ENCODE assay signal across 1 cellular context in the genomic region with DNA sequence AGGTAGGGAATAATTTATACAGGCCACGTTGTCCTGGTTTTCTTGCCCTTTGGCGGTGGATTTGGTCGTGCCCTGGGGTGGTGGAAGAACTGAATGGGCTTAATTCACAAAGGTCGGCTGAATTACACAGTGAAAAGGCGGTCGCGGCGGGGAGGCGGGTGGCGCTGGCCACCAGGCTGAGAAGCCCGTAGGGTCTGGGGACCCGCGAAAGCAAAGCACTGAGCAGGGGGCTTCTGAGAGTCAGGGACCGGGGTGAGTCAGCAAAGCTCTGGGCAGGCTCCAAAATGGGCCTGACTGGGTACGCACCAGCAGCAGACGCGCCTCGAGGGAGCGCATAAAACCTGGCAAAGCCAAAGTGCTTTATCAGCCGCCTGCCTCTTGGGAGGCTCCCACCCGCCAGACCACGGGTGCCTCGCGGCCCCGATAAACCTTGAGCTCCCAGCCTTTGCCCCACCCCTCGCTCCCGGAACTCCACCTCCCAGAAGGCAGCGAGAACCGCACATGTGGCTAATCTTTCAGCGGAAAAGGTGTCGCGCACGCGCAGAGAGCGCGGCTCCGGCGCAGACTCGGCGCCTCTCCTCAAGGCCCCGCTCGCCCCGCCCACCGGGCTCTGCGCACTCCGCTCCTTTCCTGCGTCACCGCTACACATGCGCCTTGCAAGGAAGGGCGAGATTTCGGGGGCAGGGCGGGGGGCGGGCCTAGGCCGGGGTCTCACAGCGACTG.
TF ChIP-seq lines count a peak whose summit lies in the region.

No MANE protein-coding gene starts in this region.

TF ChIP-seq in K562, 482 proteins besides CTCF, POLR2A, EP300 and RAD21 (continued from another document and continues in another):
- TF ChIP-seq, protein P1, sequence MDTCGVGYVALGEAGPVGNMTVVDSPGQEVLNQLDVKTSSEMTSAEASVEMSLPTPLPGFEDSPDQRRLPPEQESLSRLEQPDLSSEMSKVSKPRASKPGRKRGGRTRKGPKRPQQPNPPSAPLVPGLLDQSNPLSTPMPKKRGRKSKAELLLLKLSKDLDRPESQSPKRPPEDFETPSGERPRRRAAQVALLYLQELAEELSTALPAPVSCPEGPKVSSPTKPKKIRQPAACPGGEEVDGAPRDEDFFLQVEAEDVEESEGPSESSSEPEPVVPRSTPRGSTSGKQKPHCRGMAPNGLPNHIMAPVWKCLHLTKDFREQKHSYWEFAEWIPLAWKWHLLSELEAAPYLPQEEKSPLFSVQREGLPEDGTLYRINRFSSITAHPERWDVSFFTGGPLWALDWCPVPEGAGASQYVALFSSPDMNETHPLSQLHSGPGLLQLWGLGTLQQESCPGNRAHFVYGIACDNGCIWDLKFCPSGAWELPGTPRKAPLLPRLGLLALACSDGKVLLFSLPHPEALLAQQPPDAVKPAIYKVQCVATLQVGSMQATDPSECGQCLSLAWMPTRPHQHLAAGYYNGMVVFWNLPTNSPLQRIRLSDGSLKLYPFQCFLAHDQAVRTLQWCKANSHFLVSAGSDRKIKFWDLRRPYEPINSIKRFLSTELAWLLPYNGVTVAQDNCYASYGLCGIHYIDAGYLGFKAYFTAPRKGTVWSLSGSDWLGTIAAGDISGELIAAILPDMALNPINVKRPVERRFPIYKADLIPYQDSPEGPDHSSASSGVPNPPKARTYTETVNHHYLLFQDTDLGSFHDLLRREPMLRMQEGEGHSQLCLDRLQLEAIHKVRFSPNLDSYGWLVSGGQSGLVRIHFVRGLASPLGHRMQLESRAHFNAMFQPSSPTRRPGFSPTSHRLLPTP (IDR thresholded peaks at IDR 0.05; ENCODE audit: borderline replicate concordance, extremely low read depth, insufficient read length): no peak
- peak; percentile 46 for TF ChIP-seq DACH1 (IDR thresholded peaks at IDR 0.05; ENCODE audit: partially characterized antibody)
- TF ChIP-seq, protein P2, sequence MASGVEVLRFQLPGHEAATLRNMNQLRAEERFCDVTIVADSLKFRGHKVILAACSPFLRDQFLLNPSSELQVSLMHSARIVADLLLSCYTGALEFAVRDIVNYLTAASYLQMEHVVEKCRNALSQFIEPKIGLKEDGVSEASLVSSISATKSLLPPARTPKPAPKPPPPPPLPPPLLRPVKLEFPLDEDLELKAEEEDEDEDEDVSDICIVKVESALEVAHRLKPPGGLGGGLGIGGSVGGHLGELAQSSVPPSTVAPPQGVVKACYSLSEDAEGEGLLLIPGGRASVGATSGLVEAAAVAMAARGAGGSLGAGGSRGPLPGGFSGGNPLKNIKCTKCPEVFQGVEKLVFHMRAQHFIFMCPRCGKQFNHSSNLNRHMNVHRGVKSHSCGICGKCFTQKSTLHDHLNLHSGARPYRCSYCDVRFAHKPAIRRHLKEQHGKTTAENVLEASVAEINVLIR (CRISPR knock-in tag; IDR thresholded peaks at IDR 0.05): peak; percentile 46; the same call in 1 of the 2 replicates
- TF ChIP-seq, protein P3, sequence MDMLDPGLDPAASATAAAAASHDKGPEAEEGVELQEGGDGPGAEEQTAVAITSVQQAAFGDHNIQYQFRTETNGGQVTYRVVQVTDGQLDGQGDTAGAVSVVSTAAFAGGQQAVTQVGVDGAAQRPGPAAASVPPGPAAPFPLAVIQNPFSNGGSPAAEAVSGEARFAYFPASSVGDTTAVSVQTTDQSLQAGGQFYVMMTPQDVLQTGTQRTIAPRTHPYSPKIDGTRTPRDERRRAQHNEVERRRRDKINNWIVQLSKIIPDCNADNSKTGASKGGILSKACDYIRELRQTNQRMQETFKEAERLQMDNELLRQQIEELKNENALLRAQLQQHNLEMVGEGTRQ (CRISPR knock-in tag; IDR thresholded peaks at IDR 0.05): peak; percentile 73
- peak; percentile 81 for TF ChIP-seq PCBP1 (IDR thresholded peaks at IDR 0.05; ENCODE audit: low read depth, low read length, poor library complexity, severe bottlenecking)
- TF ChIP-seq ZNF507 (tag; conservative IDR thresholded peaks at IDR 0.05): no peak
- no peak for TF ChIP-seq STAT5B (CRISPR knock-in tag; IDR thresholded peaks at IDR 0.05)
- TF ChIP-seq, protein P4, sequence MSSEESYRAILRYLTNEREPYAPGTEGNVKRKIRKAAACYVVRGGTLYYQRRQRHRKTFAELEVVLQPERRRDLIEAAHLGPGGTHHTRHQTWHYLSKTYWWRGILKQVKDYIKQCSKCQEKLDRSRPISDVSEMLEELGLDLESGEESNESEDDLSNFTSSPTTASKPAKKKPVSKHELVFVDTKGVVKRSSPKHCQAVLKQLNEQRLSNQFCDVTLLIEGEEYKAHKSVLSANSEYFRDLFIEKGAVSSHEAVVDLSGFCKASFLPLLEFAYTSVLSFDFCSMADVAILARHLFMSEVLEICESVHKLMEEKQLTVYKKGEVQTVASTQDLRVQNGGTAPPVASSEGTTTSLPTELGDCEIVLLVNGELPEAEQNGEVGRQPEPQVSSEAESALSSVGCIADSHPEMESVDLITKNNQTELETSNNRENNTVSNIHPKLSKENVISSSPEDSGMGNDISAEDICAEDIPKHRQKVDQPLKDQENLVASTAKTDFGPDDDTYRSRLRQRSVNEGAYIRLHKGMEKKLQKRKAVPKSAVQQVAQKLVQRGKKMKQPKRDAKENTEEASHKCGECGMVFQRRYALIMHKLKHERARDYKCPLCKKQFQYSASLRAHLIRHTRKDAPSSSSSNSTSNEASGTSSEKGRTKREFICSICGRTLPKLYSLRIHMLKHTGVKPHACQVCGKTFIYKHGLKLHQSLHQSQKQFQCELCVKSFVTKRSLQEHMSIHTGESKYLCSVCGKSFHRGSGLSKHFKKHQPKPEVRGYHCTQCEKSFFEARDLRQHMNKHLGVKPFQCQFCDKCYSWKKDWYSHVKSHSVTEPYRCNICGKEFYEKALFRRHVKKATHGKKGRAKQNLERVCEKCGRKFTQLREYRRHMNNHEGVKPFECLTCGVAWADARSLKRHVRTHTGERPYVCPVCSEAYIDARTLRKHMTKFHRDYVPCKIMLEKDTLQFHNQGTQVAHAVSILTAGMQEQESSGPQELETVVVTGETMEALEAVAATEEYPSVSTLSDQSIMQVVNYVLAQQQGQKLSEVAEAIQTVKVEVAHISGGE (CRISPR knock-in tag; IDR thresholded peaks at IDR 0.05): peak in 1 of 3 experiments; percentile 62; a peak in 1 of 6 replicates
- no peak for TF ChIP-seq ZEB2 (IDR thresholded peaks at IDR 0.05)
- no peak for TF ChIP-seq SREBF2 (CRISPR knock-in tag; IDR thresholded peaks at IDR 0.05)
- peak; percentile 65 for TF ChIP-seq POLR2H (tag; IDR thresholded peaks at IDR 0.05; ENCODE audit: low read depth)
- peak; percentile 69; the same call in 1 of the 2 replicates for TF ChIP-seq ZNF384 (IDR thresholded peaks at IDR 0.05; ENCODE audit: low read depth, low read length)
- peak; percentile 88 for TF ChIP-seq RNF2 (IDR thresholded peaks at IDR 0.05)
- peak; percentile 94 to 96 for TF ChIP-seq MAZ (CRISPR knock-in tag; conservative IDR thresholded peaks at IDR 0.05 in 1 of 2, IDR thresholded peaks at IDR 0.05 in 1 of 2)
- TF ChIP-seq NFIX (CRISPR knock-in tag; IDR thresholded peaks at IDR 0.05; ENCODE audit: low read depth): no peak
- TF ChIP-seq, protein P5, sequence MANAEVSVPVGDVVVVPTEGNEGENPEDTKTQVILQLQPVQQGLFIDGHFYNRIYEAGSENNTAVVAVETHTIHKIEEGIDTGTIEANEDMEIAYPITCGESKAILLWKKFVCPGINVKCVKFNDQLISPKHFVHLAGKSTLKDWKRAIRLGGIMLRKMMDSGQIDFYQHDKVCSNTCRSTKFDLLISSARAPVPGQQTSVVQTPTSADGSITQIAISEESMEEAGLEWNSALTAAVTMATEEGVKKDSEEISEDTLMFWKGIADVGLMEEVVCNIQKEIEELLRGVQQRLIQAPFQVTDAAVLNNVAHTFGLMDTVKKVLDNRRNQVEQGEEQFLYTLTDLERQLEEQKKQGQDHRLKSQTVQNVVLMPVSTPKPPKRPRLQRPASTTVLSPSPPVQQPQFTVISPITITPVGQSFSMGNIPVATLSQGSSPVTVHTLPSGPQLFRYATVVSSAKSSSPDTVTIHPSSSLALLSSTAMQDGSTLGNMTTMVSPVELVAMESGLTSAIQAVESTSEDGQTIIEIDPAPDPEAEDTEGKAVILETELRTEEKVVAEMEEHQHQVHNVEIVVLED (CRISPR knock-in tag; IDR thresholded peaks at IDR 0.05): peak; percentile 55; the same call in 1 of the 2 replicates
- no peak for TF ChIP-seq SRSF9 (IDR thresholded peaks at IDR 0.05; ENCODE audit: borderline replicate concordance, low read depth, low read length)
- peak; percentile 77; the same call in 1 of the 2 replicates for TF ChIP-seq CREM (IDR thresholded peaks at IDR 0.05; ENCODE audit: low read depth)
- 0 out of 2 replicates have a peak, but pooled peaks have one; percentile 49 for TF ChIP-seq OTX1 (CRISPR knock-in tag; IDR thresholded peaks at IDR 0.05)
- peak; percentile 41; the same call in 1 of the 2 replicates for TF ChIP-seq PHF8 (IDR thresholded peaks at IDR 0.05; ENCODE audit: borderline replicate concordance, low read length)
- peak; percentile 90 for TF ChIP-seq ARID1B (IDR thresholded peaks at IDR 0.05)
- TF ChIP-seq, protein P6, sequence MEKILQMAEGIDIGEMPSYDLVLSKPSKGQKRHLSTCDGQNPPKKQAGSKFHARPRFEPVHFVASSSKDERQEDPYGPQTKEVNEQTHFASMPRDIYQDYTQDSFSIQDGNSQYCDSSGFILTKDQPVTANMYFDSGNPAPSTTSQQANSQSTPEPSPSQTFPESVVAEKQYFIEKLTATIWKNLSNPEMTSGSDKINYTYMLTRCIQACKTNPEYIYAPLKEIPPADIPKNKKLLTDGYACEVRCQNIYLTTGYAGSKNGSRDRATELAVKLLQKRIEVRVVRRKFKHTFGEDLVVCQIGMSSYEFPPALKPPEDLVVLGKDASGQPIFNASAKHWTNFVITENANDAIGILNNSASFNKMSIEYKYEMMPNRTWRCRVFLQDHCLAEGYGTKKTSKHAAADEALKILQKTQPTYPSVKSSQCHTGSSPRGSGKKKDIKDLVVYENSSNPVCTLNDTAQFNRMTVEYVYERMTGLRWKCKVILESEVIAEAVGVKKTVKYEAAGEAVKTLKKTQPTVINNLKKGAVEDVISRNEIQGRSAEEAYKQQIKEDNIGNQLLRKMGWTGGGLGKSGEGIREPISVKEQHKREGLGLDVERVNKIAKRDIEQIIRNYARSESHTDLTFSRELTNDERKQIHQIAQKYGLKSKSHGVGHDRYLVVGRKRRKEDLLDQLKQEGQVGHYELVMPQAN (IDR thresholded peaks at IDR 0.05; ENCODE audit: borderline replicate concordance): no peak; the same call in 1 of the 2 replicates
- TF ChIP-seq, protein P7, sequence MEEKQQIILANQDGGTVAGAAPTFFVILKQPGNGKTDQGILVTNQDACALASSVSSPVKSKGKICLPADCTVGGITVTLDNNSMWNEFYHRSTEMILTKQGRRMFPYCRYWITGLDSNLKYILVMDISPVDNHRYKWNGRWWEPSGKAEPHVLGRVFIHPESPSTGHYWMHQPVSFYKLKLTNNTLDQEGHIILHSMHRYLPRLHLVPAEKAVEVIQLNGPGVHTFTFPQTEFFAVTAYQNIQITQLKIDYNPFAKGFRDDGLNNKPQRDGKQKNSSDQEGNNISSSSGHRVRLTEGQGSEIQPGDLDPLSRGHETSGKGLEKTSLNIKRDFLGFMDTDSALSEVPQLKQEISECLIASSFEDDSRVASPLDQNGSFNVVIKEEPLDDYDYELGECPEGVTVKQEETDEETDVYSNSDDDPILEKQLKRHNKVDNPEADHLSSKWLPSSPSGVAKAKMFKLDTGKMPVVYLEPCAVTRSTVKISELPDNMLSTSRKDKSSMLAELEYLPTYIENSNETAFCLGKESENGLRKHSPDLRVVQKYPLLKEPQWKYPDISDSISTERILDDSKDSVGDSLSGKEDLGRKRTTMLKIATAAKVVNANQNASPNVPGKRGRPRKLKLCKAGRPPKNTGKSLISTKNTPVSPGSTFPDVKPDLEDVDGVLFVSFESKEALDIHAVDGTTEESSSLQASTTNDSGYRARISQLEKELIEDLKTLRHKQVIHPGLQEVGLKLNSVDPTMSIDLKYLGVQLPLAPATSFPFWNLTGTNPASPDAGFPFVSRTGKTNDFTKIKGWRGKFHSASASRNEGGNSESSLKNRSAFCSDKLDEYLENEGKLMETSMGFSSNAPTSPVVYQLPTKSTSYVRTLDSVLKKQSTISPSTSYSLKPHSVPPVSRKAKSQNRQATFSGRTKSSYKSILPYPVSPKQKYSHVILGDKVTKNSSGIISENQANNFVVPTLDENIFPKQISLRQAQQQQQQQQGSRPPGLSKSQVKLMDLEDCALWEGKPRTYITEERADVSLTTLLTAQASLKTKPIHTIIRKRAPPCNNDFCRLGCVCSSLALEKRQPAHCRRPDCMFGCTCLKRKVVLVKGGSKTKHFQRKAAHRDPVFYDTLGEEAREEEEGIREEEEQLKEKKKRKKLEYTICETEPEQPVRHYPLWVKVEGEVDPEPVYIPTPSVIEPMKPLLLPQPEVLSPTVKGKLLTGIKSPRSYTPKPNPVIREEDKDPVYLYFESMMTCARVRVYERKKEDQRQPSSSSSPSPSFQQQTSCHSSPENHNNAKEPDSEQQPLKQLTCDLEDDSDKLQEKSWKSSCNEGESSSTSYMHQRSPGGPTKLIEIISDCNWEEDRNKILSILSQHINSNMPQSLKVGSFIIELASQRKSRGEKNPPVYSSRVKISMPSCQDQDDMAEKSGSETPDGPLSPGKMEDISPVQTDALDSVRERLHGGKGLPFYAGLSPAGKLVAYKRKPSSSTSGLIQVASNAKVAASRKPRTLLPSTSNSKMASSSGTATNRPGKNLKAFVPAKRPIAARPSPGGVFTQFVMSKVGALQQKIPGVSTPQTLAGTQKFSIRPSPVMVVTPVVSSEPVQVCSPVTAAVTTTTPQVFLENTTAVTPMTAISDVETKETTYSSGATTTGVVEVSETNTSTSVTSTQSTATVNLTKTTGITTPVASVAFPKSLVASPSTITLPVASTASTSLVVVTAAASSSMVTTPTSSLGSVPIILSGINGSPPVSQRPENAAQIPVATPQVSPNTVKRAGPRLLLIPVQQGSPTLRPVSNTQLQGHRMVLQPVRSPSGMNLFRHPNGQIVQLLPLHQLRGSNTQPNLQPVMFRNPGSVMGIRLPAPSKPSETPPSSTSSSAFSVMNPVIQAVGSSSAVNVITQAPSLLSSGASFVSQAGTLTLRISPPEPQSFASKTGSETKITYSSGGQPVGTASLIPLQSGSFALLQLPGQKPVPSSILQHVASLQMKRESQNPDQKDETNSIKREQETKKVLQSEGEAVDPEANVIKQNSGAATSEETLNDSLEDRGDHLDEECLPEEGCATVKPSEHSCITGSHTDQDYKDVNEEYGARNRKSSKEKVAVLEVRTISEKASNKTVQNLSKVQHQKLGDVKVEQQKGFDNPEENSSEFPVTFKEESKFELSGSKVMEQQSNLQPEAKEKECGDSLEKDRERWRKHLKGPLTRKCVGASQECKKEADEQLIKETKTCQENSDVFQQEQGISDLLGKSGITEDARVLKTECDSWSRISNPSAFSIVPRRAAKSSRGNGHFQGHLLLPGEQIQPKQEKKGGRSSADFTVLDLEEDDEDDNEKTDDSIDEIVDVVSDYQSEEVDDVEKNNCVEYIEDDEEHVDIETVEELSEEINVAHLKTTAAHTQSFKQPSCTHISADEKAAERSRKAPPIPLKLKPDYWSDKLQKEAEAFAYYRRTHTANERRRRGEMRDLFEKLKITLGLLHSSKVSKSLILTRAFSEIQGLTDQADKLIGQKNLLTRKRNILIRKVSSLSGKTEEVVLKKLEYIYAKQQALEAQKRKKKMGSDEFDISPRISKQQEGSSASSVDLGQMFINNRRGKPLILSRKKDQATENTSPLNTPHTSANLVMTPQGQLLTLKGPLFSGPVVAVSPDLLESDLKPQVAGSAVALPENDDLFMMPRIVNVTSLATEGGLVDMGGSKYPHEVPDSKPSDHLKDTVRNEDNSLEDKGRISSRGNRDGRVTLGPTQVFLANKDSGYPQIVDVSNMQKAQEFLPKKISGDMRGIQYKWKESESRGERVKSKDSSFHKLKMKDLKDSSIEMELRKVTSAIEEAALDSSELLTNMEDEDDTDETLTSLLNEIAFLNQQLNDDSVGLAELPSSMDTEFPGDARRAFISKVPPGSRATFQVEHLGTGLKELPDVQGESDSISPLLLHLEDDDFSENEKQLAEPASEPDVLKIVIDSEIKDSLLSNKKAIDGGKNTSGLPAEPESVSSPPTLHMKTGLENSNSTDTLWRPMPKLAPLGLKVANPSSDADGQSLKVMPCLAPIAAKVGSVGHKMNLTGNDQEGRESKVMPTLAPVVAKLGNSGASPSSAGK (IDR thresholded peaks at IDR 0.05): peak; percentile 97
- peak; percentile 60 for TF ChIP-seq PML (IDR thresholded peaks at IDR 0.05; ENCODE audit: low read length)
- TF ChIP-seq DPF2 (IDR thresholded peaks at IDR 0.05): peak; percentile 82
